In the genomic region with DNA sequence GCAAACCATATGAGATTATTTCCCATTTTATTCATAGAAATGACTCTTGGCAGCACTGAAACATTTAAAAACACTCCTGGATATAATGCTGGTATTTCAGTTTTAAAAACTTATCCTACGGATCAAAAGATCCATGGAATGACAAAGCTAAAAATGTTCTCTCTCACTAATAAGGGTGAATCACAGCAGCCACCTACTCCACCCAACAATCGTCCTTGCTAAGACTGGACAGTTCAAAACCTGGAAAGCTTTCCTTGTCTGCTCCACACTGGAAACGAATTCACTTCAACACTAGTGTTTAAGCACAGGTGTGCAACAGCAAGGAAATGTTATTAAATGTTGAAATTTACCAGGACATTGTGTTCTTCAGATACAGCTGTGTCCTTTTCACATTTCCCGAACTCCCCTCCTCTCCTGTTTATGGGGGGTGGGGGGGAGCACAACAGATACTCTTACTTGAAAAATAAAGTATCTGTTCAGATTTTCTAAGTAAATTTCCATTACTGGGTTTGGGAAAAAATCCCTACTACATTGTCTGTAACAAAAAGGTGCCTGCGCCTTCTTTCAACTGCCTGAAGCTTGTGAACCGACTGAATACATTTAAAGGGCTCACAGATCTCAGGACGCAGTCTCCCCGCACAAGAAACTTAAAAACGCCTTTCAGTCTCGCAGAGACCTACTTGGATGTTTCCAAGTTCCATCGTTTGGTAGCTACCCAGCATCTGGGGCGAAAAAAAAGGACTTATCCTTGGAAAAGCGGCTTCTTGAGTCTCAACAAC, we compare ENCODE assay signal across 8 cellular contexts. TPM values are rescaled to one million over a fixed set of nuclear protein-coding genes. Genes with fewer than 3 reads are reported as not detected.
DNase-seq lines count a peak whose midpoint lies in the region; ATAC-seq and FAIRE-seq lines count a peak whose summit lies in the region.

No MANE protein-coding gene starts in this region.

- peaks cover 5% of the 10 kb centered on the region for H3K9me3 Mint-ChIP-seq in stimulated activated naive CD8-positive, alpha-beta T cell treated with anti-CD3 and anti-CD28 coated beads, Interleukin-15, Interleukin-2, amounts not matched to agents 100 ng/mL and 50 ng/mL, for 24 hours
- H3K9me3 Mint-ChIP-seq in activated CD8-positive, alpha-beta T cell treated with anti-CD3 and anti-CD28 coated beads, Interleukin-2, amount 10 ng/mL, durations not matched to agents 7 days and 5 days (ENCODE audit: insufficient read depth) = no peaks in the 10 kb centered on the region

- peak overlapping the region; percentile 72 for H3K4me3 ChIP-seq in right cardiac atrium (ENCODE audit: low read length)
- H3K4me3 ChIP-seq in skeletal muscle satellite cell (ENCODE audit: low read length) = peak overlapping the region; percentile 94

- POLR2A ChIA-PET in activated CD8-positive, alpha-beta T cell treated with anti-CD3 and anti-CD28 coated beads, Interleukin-2, amount 10 ng/mL, durations not matched to agents 7 days and 5 days (lab: Charles Lee) = interaction anchor here (0.7 to 3.1 kb wide), 14 partner anchors 10 to 214 kb away, joined by 3 to 47 read pairs (median 6); partner anchors contain the start of genes ADAM17, CPSF3, IAH1 and ITGB1BP1

- H3K4me1 ChIP-seq in right cardiac atrium (ENCODE audit: control insufficient read depth, insufficient read depth, low read length) = peaks cover 3% of the 10 kb centered on the region
- peaks cover 43% of the 10 kb centered on the region for H3K4me1 ChIP-seq in skeletal muscle satellite cell (ENCODE audit: control insufficient read depth, insufficient read depth, low read length)

- peak overlapping the region; percentile 97 for H3K4me3 Mint-ChIP-seq in stimulated activated naive CD8-positive, alpha-beta T cell treated with anti-CD3 and anti-CD28 coated beads, Interleukin-15, Interleukin-2, amounts not matched to agents 100 ng/mL and 50 ng/mL, for 24 hours
- H3K4me3 Mint-ChIP-seq in activated CD8-positive, alpha-beta T cell treated with anti-CD3 and anti-CD28 coated beads, Interleukin-2, amount 10 ng/mL, durations not matched to agents 7 days and 5 days = peak overlapping the region; percentile 97

- H3K36me3 Mint-ChIP-seq in stimulated activated naive CD8-positive, alpha-beta T cell treated with anti-CD3 and anti-CD28 coated beads, Interleukin-15, Interleukin-2, amounts not matched to agents 100 ng/mL and 50 ng/mL, for 24 hours (ENCODE audit: low read depth) = peaks cover 52% of the 10 kb centered on the region
- H3K36me3 Mint-ChIP-seq in activated CD8-positive, alpha-beta T cell treated with anti-CD3 and anti-CD28 coated beads, Interleukin-2, amount 10 ng/mL, durations not matched to agents 7 days and 5 days (ENCODE audit: low read depth) = peaks cover 53% of the 10 kb centered on the region

- peak overlapping the region; percentile 95 for H3K9ac ChIP-seq in skeletal muscle satellite cell (ENCODE audit: low read depth, low read length)

- peak overlapping the region; percentile 98 for H3K27ac ChIP-seq in right cardiac atrium (ENCODE audit: low read length)

- no peak for ATAC-seq in stimulated activated naive CD8-positive, alpha-beta T cell treated with anti-CD3 and anti-CD28 coated beads, Interleukin-15, Interleukin-2, amounts not matched to agents 100 U/mL and 50 U/mL, for 24 hours
- no peak for ATAC-seq in activated CD8-positive, alpha-beta T cell treated with anti-CD3 and anti-CD28 coated beads, Interleukin-2, amount 10 ng/mL, durations not matched to agents 7 days and 5 days
- no peak for ATAC-seq in right cardiac atrium
- no peak for ATAC-seq in HG02759 (IDR thresholded peaks at IDR 0.05; ENCODE audit: unreplicated experiment)
- no peak for ATAC-seq in GM19455 (IDR thresholded peaks at IDR 0.05; ENCODE audit: unreplicated experiment)

- no peak for FAIRE-seq in frontal cortex (lab: Jason Lieb, UNC)

- H3K4me2 ChIP-seq in skeletal muscle satellite cell (ENCODE audit: low read length) = peak overlapping the region; percentile 81

- no peak for DNase-seq in stimulated activated naive CD8-positive, alpha-beta T cell treated with anti-CD3 and anti-CD28 coated beads, Interleukin-15, Interleukin-2, amounts not matched to agents 100 U/mL and 50 U/mL, for 24 hours
- DNase-seq in activated CD8-positive, alpha-beta T cell treated with anti-CD3 and anti-CD28 coated beads, Interleukin-2, amount 10 ng/mL, durations not matched to agents 7 days and 5 days = no peak
- DNase-seq in right cardiac atrium (no peak), frontal cortex (ENCODE audit: low spot score in 2 of 2) (no peak)

- H3K27me3 ChIP-seq in right cardiac atrium (ENCODE audit: control insufficient read depth, insufficient read depth) (no peaks in the 10 kb centered on the region), skeletal muscle satellite cell (ENCODE audit: control insufficient read depth, insufficient read depth, low read length) (no peaks in the 10 kb centered on the region)

- H3K36me3 ChIP-seq in skeletal muscle satellite cell (ENCODE audit: insufficient read depth, low read length) = peaks cover 34% of the 10 kb centered on the region

- no peaks in the 10 kb centered on the region for H3K27me3 Mint-ChIP-seq in stimulated activated naive CD8-positive, alpha-beta T cell treated with anti-CD3 and anti-CD28 coated beads, Interleukin-15, Interleukin-2, amounts not matched to agents 100 ng/mL and 50 ng/mL, for 24 hours
- H3K27me3 Mint-ChIP-seq in activated CD8-positive, alpha-beta T cell treated with anti-CD3 and anti-CD28 coated beads, Interleukin-2, amount 10 ng/mL, durations not matched to agents 7 days and 5 days (ENCODE audit: low read depth) = peaks cover 20% of the 10 kb centered on the region

- no peaks in the 10 kb centered on the region for H3K9me3 ChIP-seq in right cardiac atrium (ENCODE audit: control insufficient read depth, low read length)
- no peaks in the 10 kb centered on the region for H3K9me3 ChIP-seq in skeletal muscle satellite cell (replicated peaks; ENCODE audit: low read length)

- H3K4me1 Mint-ChIP-seq in stimulated activated naive CD8-positive, alpha-beta T cell treated with anti-CD3 and anti-CD28 coated beads, Interleukin-15, Interleukin-2, amounts not matched to agents 100 ng/mL and 50 ng/mL, for 24 hours (ENCODE audit: low read depth) = peaks cover 59% of the 10 kb centered on the region
- peaks cover 54% of the 10 kb centered on the region for H3K4me1 Mint-ChIP-seq in activated CD8-positive, alpha-beta T cell treated with anti-CD3 and anti-CD28 coated beads, Interleukin-2, amount 10 ng/mL, durations not matched to agents 7 days and 5 days (ENCODE audit: low read depth)

- 5% methylated on average over 13 of the region's 13 CpGs for WGBS in right cardiac atrium

- peak overlapping the region; percentile 93 for H3K27ac Mint-ChIP-seq in stimulated activated naive CD8-positive, alpha-beta T cell treated with anti-CD3 and anti-CD28 coated beads, Interleukin-15, Interleukin-2, amounts not matched to agents 100 ng/mL and 50 ng/mL, for 24 hours
- peak overlapping the region; percentile 92 for H3K27ac Mint-ChIP-seq in activated CD8-positive, alpha-beta T cell treated with anti-CD3 and anti-CD28 coated beads, Interleukin-2, amount 10 ng/mL, durations not matched to agents 7 days and 5 days

- CTCF ChIA-PET in activated CD8-positive, alpha-beta T cell treated with anti-CD3 and anti-CD28 coated beads, Interleukin-2, amount 10 ng/mL, durations not matched to agents 7 days and 5 days (lab: Charles Lee) = interaction anchor here (0.6 to 2.4 kb wide), 12 partner anchors 9 to 170 kb away, joined by 3 to 12 read pairs (median 4); partner anchors contain the start of gene ADAM17

- intact Hi-C loops in right cardiac atrium (cut with DNase I) = no loop called here

RNA-seq across cellular contexts. Expression of gene YWHAQ, which starts 1.4 kb away (rescaled TPM):
- total RNA-seq in activated CD8-positive, alpha-beta T cell treated with anti-CD3 and anti-CD28 coated beads, Interleukin-2, amount 10 ng/mL, durations not matched to agents 7 days and 5 days = 100 to 1,000 TPM; 292 to 315 TPM
- total RNA-seq in right cardiac atrium (100 to 1,000 TPM; 154 to 201 (median 168) TPM), frontal cortex (701 TPM)
- polyA plus RNA-seq in right cardiac atrium = 128 TPM
- 362 and 412 TPM in 2 replicates for total RNA-seq in skeletal muscle satellite cell (2012; rRNA removed)
